Comparison of ENCODE assay signal across 1 cellular context in the genomic region with DNA sequence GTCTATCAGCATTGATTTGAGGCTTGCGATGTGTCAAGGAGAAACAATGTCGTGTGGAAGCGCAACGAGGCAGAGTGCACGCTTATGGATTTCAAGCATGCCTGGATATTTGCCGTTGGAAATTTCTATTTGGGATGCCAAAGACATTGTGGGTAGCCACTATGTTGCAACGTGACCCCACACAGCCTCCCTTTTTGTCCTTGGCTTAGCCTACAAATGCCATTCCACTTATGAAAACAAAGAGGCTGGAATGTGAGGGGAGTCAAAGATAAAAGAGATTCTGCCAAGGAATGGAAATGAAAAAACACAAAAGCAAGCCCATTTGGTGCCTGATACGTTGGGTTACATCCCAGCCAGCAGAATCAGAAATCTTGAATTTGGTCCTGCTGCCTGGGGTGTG.
TF ChIP-seq lines count a peak whose summit lies in the region.

No MANE protein-coding gene starts in this region.

TF ChIP-seq in GM23338, 12 proteins besides CTCF, POLR2A, EP300 and RAD21 (continued from another document):
- TF ChIP-seq ZNF331 (CRISPR knock-in tag; IDR thresholded peaks at IDR 0.05; ENCODE audit: low read depth) (no peak), EZH2phosphoT487 (IDR thresholded peaks at IDR 0.05; ENCODE audit: unreplicated experiment) (no peak), STAT1 (IDR thresholded peaks at IDR 0.05; ENCODE audit: unreplicated experiment) (no peak)
- TF ChIP-seq, protein P1, sequence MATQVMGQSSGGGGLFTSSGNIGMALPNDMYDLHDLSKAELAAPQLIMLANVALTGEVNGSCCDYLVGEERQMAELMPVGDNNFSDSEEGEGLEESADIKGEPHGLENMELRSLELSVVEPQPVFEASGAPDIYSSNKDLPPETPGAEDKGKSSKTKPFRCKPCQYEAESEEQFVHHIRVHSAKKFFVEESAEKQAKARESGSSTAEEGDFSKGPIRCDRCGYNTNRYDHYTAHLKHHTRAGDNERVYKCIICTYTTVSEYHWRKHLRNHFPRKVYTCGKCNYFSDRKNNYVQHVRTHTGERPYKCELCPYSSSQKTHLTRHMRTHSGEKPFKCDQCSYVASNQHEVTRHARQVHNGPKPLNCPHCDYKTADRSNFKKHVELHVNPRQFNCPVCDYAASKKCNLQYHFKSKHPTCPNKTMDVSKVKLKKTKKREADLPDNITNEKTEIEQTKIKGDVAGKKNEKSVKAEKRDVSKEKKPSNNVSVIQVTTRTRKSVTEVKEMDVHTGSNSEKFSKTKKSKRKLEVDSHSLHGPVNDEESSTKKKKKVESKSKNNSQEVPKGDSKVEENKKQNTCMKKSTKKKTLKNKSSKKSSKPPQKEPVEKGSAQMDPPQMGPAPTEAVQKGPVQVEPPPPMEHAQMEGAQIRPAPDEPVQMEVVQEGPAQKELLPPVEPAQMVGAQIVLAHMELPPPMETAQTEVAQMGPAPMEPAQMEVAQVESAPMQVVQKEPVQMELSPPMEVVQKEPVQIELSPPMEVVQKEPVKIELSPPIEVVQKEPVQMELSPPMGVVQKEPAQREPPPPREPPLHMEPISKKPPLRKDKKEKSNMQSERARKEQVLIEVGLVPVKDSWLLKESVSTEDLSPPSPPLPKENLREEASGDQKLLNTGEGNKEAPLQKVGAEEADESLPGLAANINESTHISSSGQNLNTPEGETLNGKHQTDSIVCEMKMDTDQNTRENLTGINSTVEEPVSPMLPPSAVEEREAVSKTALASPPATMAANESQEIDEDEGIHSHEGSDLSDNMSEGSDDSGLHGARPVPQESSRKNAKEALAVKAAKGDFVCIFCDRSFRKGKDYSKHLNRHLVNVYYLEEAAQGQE (IDR thresholded peaks at IDR 0.05; ENCODE audit: unreplicated experiment), result no peak
